8 cellular contexts compared by ENCODE assay signal in the genomic region with DNA sequence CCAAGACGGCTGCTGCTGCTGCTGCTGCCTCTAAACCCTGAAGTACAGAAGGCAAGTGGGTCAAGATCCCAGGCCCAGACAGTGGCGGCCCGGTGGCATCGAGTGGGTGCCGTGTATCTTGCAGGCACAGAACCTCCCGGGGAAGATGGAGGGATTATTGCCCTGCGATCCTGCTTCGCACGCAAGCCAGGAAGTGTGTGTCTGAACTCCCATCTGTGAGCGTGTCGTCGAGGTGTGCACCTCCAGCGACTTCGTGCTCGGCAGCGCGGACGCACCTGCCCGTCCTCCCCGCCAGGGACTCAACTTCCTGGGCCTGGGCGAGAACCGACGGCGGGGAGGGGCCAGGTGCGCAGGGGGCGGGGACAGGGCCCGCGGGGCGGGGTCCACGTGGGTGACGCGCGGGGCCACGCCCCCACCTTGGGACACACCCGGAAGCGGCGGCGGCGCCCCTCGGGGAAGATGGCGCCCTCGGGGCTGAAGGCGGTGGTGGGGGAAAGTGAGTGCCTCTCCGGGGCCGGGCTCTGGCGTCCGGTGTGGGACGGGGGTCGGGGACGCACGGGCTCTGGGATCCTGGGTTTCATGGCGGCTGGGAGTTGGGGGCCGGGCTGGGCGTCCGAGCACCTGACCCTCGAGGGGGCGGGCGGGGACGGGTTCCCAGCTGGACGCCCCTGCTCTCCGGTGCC. TPM values are rescaled to one million over a fixed set of nuclear protein-coding genes. Genes with fewer than 3 reads are reported as not detected.
A peak's percentile ranks its signal among the peaks of the same experiment; 100 is the strongest.
DNase-seq lines count a peak whose midpoint lies in the region; ATAC-seq and TF ChIP-seq lines count a peak whose summit lies in the region.

A gene (plus strand): TSS at position 420 of the 683 bp plus-strand sequence. CDS start 40 bp downstream, at position 460.

- H3K36me3 Mint-ChIP-seq in activated CD4-positive, alpha-beta memory T cell treated with anti-CD3 and anti-CD28 coated beads, Interleukin-2, amount 10 ng/mL, durations not matched to agents 7 days and 5 days (ENCODE audit: low read depth): peaks cover 29% of the 10 kb centered on the region
- H3K36me3 Mint-ChIP-seq in mesothelial cell of epicardium: no peaks in the 10 kb centered on the region

- H3K4me3 Mint-ChIP-seq in activated CD4-positive, alpha-beta memory T cell treated with anti-CD3 and anti-CD28 coated beads, Interleukin-2, amount 10 ng/mL, durations not matched to agents 7 days and 5 days: peak within 1 kb of the TSS; percentile 79
- H3K4me3 Mint-ChIP-seq in mesothelial cell of epicardium: peak within 1 kb of the TSS; percentile 72

- H3K27ac Mint-ChIP-seq in activated CD4-positive, alpha-beta memory T cell treated with anti-CD3 and anti-CD28 coated beads, Interleukin-2, amount 10 ng/mL, durations not matched to agents 7 days and 5 days: peak within 1 kb of the TSS; percentile 84
- peak within 1 kb of the TSS; percentile 47 for H3K27ac Mint-ChIP-seq in mesothelial cell of epicardium

- H3K36me3 ChIP-seq in SJCRH30: no peaks in the 10 kb centered on the region

- H3K27me3 Mint-ChIP-seq in activated CD4-positive, alpha-beta memory T cell treated with anti-CD3 and anti-CD28 coated beads, Interleukin-2, amount 10 ng/mL, durations not matched to agents 7 days and 5 days: no peaks in the 10 kb centered on the region
- peaks cover 31% of the 10 kb centered on the region for H3K27me3 Mint-ChIP-seq in mesothelial cell of epicardium (ENCODE audit: low read depth)

- H3K4me3 ChIP-seq in GM12865 (ENCODE audit: low read depth, low read length) (peak within 1 kb of the TSS; percentile 71), SJCRH30 (no peak within 1 kb of the TSS)

- peaks cover 38% of the 10 kb centered on the region for H3K4me1 Mint-ChIP-seq in activated CD4-positive, alpha-beta memory T cell treated with anti-CD3 and anti-CD28 coated beads, Interleukin-2, amount 10 ng/mL, durations not matched to agents 7 days and 5 days
- H3K4me1 Mint-ChIP-seq in mesothelial cell of epicardium: peaks cover 2% of the 10 kb centered on the region

- no peak within 1 kb of the TSS for H3K27ac ChIP-seq in SJCRH30

- H3K27me3 ChIP-seq in SJCRH30: no peaks in the 10 kb centered on the region

- DNase-seq in GM12865 (ENCODE audit: low read depth) (peak; percentile 94), NCI-H345 (lab: John Stamatoyannopoulos, UW) (peak; percentile 89), mesothelial cell of epicardium (ENCODE audit: low spot score in 2 of 2, unreplicated experiment in 2 of 2) (peak; percentile 76 to 85), SJCRH30 (no peak)
- DNase-seq in activated CD4-positive, alpha-beta memory T cell treated with anti-CD3 and anti-CD28 coated beads, Interleukin-2, amount 10 ng/mL, durations not matched to agents 7 days and 5 days: peak; percentile 94
- DNase-seq in effector CD8-positive, alpha-beta T cell (lab: John Stamatoyannopoulos, UW): peak; percentile 92
- peak; percentile 85 for DNase-seq in stimulated activated CD8-positive, alpha-beta memory T cell treated with anti-CD3 and anti-CD28 coated beads, Interleukin-7, amount 100 ng/mL, for 24 hours (ENCODE audit: low read depth)

- no peaks in the 10 kb centered on the region for H3K9me3 ChIP-seq in SJCRH30 (replicated peaks)

- POLR2A ChIA-PET in activated CD4-positive, alpha-beta memory T cell treated with anti-CD3 and anti-CD28 coated beads, Interleukin-2, amount 10 ng/mL, durations not matched to agents 7 days and 5 days (lab: Charles Lee): interaction anchor here (0.6 to 2.7 kb wide), 9 partner anchors 9 to 537 kb away, joined by 3 to 35 read pairs (median 3); a partner anchor contains a TSS

- CTCF ChIA-PET in activated CD4-positive, alpha-beta memory T cell treated with anti-CD3 and anti-CD28 coated beads, Interleukin-2, amount 10 ng/mL, durations not matched to agents 7 days and 5 days (lab: Charles Lee): interaction anchor here (1.8 to 2.4 kb wide), 2 partner anchors 44 to 68 kb away, joined by 12 to 15 read pairs; a partner anchor contains a TSS

- H3K4me1 ChIP-seq in SJCRH30: no peaks in the 10 kb centered on the region

- peaks cover 6% of the 10 kb centered on the region for H3K9me3 Mint-ChIP-seq in activated CD4-positive, alpha-beta memory T cell treated with anti-CD3 and anti-CD28 coated beads, Interleukin-2, amount 10 ng/mL, durations not matched to agents 7 days and 5 days
- no peaks in the 10 kb centered on the region for H3K9me3 Mint-ChIP-seq in mesothelial cell of epicardium

- ATAC-seq in HG02981 (IDR thresholded peaks at IDR 0.05; ENCODE audit: unreplicated experiment): peak; percentile 69

- no peak for TF ChIP-seq CTCF in GM12865 (IDR thresholded peaks at IDR 0.05; ENCODE audit: insufficient read depth, low read depth, low read length, missing control alignments)
- TF ChIP-seq CTCF in mesothelial cell of epicardium (IDR thresholded peaks at IDR 0.05; ENCODE audit: unreplicated experiment): peak; percentile 8

RNA-seq across cellular contexts. Expression of the gene that starts here (rescaled TPM):
- total RNA-seq in activated CD4-positive, alpha-beta memory T cell treated with anti-CD3 and anti-CD28 coated beads, Interleukin-2, amount 10 ng/mL, durations not matched to agents 7 days and 5 days: 100 to 1,000 TPM; 169 to 171 TPM
- total RNA-seq in mesothelial cell of epicardium: 88.1 to 99.0 TPM (median 97.7 TPM) in 3 replicates
- total RNA-seq in SJCRH30 (2014; rRNA removed; shearing (Covaris generic)): 0.15 TPM in 1 of 2 replicates, not detected in the other

Comparison
In these comparisons a context has a peak if more than half of its experiments do, and no peak if none do; other contexts are left out.
1. RNA of the gene that starts here (total RNA-seq): 169 to 171 TPM in activated CD4-positive, alpha-beta memory T cell treated with anti-CD3 and anti-CD28 coated beads, Interleukin-2, amount 10 ng/mL, durations not matched to agents 7 days and 5 days and 88.1 to 99.0 TPM in mesothelial cell of epicardium; 0.15 TPM in SJCRH30; every median in the first group is over 10 times any median in the second.
2. DNase-seq: peak in GM12865 (single experiment), NCI-H345 (single experiment), activated CD4-positive, alpha-beta memory T cell treated with anti-CD3 and anti-CD28 coated beads, Interleukin-2, amount 10 ng/mL, durations not matched to agents 7 days and 5 days (single experiment), effector CD8-positive, alpha-beta T cell (single experiment), mesothelial cell of epicardium (2 of 2) and stimulated activated CD8-positive, alpha-beta memory T cell treated with anti-CD3 and anti-CD28 coated beads, Interleukin-7, amount 100 ng/mL, for 24 hours (single experiment); none in SJCRH30 (0 of 2).